ENCODE assay signal across 10 cellular contexts in genomic region chr3:79016587-79017380, GRCh38.
DNase-seq lines count a peak whose midpoint lies in the region; ATAC-seq and TF ChIP-seq lines count a peak whose summit lies in the region.
"Had no signal": no experiment of that assay in that cellular context is flagged by ENCODE, and none has a peak within 500 bp of the region (broad histone marks: within the 10 kb centered on the region; RNA-seq: fewer than 3 reads in every experiment).

No MANE protein-coding gene starts in this region.

- H3K9me3 ChIP-seq in right atrium auricular region = no peaks in the 10 kb centered on the region
- no peaks in the 10 kb centered on the region for H3K9me3 ChIP-seq in vagina

- H3K23ac ChIP-seq in mesendoderm (ENCODE audit: low read length) = no peak overlapping the region

- no peak overlapping the region for H2BK5ac ChIP-seq in mesendoderm (ENCODE audit: low read length)

- ATAC-seq in GM21360 (IDR thresholded peaks at IDR 0.05; ENCODE audit: unreplicated experiment) (no peak), HG03354 (IDR thresholded peaks at IDR 0.05; ENCODE audit: poor library complexity, severe bottlenecking, unreplicated experiment) (no peak)
- no peak for ATAC-seq in stimulated activated memory B cell treated with anti-CD40 and anti-IgM and Interleukin-4, amounts not matched to agents 10 μg/mL and 1 μg/mL and 100 μg/mL, for 72 hours
- ATAC-seq: activated T-cell treated with anti-CD3 and anti-CD28 coated beads, Interleukin-2, amount 50 U/mL, for 4 hours had no signal

- H3K4me3 ChIP-seq in right atrium auricular region (peak overlapping the region; percentile 66 to 68), mesendoderm (ENCODE audit: low read length) (peak overlapping the region; percentile 90), vagina (peak overlapping the region; percentile 58 to 64)

- H4K5ac ChIP-seq in mesendoderm (ENCODE audit: low read length) = no peak overlapping the region

- H3K36me3 ChIP-seq in right atrium auricular region (no peaks in the 10 kb centered on the region), mesendoderm (ENCODE audit: control insufficient read depth, insufficient read depth, low read length) (no peaks in the 10 kb centered on the region), vagina (no peaks in the 10 kb centered on the region)

- H3K56ac ChIP-seq in mesendoderm (ENCODE audit: low read length) = peak overlapping the region; percentile 92

- peak overlapping the region; percentile 27 to 79 for H3K27ac ChIP-seq in right atrium auricular region
- H3K27ac ChIP-seq in mesendoderm (ENCODE audit: low read depth, low read length) = no peak overlapping the region
- H3K27ac ChIP-seq in vagina = no peak overlapping the region

- peaks cover 29% of the 10 kb centered on the region for H3K79me2 ChIP-seq in mesendoderm (ENCODE audit: control insufficient read depth, insufficient read depth, low read length)

- H3K36me3 Mint-ChIP-seq in stimulated activated memory B cell treated with anti-CD40 and anti-IgM and Interleukin-4, amounts not matched to agents 10 μg/mL and 1 μg/mL and 100 μg/mL, for 72 hours = no peaks in the 10 kb centered on the region

- H3K79me1 ChIP-seq in mesendoderm (ENCODE audit: low read length) = no peaks in the 10 kb centered on the region

- peak overlapping the region; percentile 86 for H3K9ac ChIP-seq in mesendoderm (ENCODE audit: low read length)

- H3K27me3 ChIP-seq in right atrium auricular region = no peaks in the 10 kb centered on the region
- no peaks in the 10 kb centered on the region for H3K27me3 ChIP-seq in mesendoderm (ENCODE audit: insufficient read depth, low read length, poor library complexity)
- no peaks in the 10 kb centered on the region for H3K27me3 ChIP-seq in vagina

- H3K27me3 Mint-ChIP-seq in stimulated activated memory B cell treated with anti-CD40 and anti-IgM and Interleukin-4, amounts not matched to agents 10 μg/mL and 1 μg/mL and 100 μg/mL, for 72 hours = peaks cover 10% of the 10 kb centered on the region

- H3K4me2 ChIP-seq in mesendoderm (ENCODE audit: low read length) = peak overlapping the region; percentile 94

- no peak overlapping the region for H2BK15ac ChIP-seq in mesendoderm (replicated peaks; ENCODE audit: low read depth)

- H3K4me3 Mint-ChIP-seq in stimulated activated memory B cell treated with anti-CD40 and anti-IgM and Interleukin-4, amounts not matched to agents 10 μg/mL and 1 μg/mL and 100 μg/mL, for 72 hours = no peak overlapping the region
- H3K4me3 Mint-ChIP-seq: activated T-cell treated with anti-CD3 and anti-CD28 coated beads, Interleukin-2, amount 50 U/mL, for 4 hours; CD4-positive, alpha-beta T cell had no signal

- no peak overlapping the region for H3K18ac ChIP-seq in mesendoderm (ENCODE audit: low read length)

- no peak overlapping the region for H3K4ac ChIP-seq in mesendoderm (ENCODE audit: low read depth, low read length)

- no peak overlapping the region for H2AK5ac ChIP-seq in mesendoderm (ENCODE audit: low read length)

- intact Hi-C loops in cardiac septum (cut with DNase I) (loop anchor here (10.0 kb wide), 1 partner anchor 132 kb away; no protein-coding TSS in a partner anchor), vagina (cut with DNase I) (no loop called here)

- no peak overlapping the region for H4K8ac ChIP-seq in mesendoderm (ENCODE audit: low read depth, low read length)

- H3K4me1 ChIP-seq in right atrium auricular region (peaks cover 0 to 3% of the 10 kb centered on the region in 2 donors), mesendoderm (ENCODE audit: control insufficient read depth, low read depth, low read length) (peaks cover 6% of the 10 kb centered on the region), vagina (peaks cover 34% of the 10 kb centered on the region)

- no CpG with 5 or more reads among the region's 8 CpGs for WGBS in mesendoderm (ENCODE audit: extremely low coverage, insufficient coverage, low lambda C conversion rate)

- H3K4me1 Mint-ChIP-seq in stimulated activated memory B cell treated with anti-CD40 and anti-IgM and Interleukin-4, amounts not matched to agents 10 μg/mL and 1 μg/mL and 100 μg/mL, for 72 hours = peaks cover 6% of the 10 kb centered on the region

- DNase-seq in right atrium auricular region (ENCODE audit: low spot score) = no peak
- DNase-seq in cardiac septum (ENCODE audit: low spot score) = no peak
- peak; percentile 34 for DNase-seq in cerebellar cortex (ENCODE audit: low spot score)
- DNase-seq in mesendoderm = no peak
- DNase-seq in vagina (ENCODE audit: extremely low spot score in 2 of 2) = no peak
- DNase-seq: activated T-cell treated with anti-CD3 and anti-CD28 coated beads, Interleukin-2, amount 50 U/mL, for 4 hours; CD4-positive, alpha-beta T cell had no signal

- no peak overlapping the region for H2BK120ac ChIP-seq in mesendoderm (ENCODE audit: low read depth, low read length)

- TF ChIP-seq CTCF in right atrium auricular region (IDR thresholded peaks at IDR 0.05) = no peak
- no peak for TF ChIP-seq CTCF in vagina (IDR thresholded peaks at IDR 0.05)

- no peak for TF ChIP-seq POLR2A in vagina (IDR thresholded peaks at IDR 0.05)

- no peak overlapping the region for H3K27ac Mint-ChIP-seq in stimulated activated memory B cell treated with anti-CD40 and anti-IgM and Interleukin-4, amounts not matched to agents 10 μg/mL and 1 μg/mL and 100 μg/mL, for 72 hours
- H3K27ac Mint-ChIP-seq: CD4-positive, alpha-beta T cell had no signal

- H3K9me3 Mint-ChIP-seq in stimulated activated memory B cell treated with anti-CD40 and anti-IgM and Interleukin-4, amounts not matched to agents 10 μg/mL and 1 μg/mL and 100 μg/mL, for 72 hours = no peaks in the 10 kb centered on the region

Comparison
In these comparisons a context has a peak if more than half of its experiments do, and no peak if none do; other contexts are left out.
1. H3K27ac ChIP-seq: peak in right atrium auricular region (2 of 2); none in mesendoderm (single experiment) and vagina (single experiment).
2. Peak in every context shown above with its lines, with median percentiles within 50 percentile points of each other: H3K4me3 ChIP-seq.